1 cellular context compared by ENCODE assay signal in the genomic region with DNA sequence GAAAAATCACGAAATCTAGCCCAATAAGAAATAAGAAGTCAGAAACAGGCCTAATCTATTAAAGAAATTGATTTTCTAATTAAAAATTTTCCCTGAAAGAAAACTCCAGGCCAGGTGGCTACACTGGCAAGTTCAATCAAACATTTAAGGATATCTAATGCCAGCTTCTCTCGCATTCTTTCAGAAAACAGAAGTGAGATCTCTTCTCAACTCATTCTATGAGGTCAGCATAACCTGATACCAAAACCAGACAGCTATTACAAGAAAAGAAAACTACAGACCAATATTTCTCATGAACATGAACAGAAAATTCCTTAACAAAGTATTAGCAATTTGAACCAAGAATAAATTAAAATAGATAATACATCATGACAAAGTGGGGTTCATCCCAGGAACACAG.
A peak's percentile ranks its signal among the peaks of the same experiment; 100 is the strongest.
TF ChIP-seq lines count a peak whose summit lies in the region.

No MANE protein-coding gene starts in this region.

TF ChIP-seq in GM12878, 131 proteins besides CTCF, POLR2A, EP300 and RAD21 (continued from another document):
- TF ChIP-seq, protein P1, sequence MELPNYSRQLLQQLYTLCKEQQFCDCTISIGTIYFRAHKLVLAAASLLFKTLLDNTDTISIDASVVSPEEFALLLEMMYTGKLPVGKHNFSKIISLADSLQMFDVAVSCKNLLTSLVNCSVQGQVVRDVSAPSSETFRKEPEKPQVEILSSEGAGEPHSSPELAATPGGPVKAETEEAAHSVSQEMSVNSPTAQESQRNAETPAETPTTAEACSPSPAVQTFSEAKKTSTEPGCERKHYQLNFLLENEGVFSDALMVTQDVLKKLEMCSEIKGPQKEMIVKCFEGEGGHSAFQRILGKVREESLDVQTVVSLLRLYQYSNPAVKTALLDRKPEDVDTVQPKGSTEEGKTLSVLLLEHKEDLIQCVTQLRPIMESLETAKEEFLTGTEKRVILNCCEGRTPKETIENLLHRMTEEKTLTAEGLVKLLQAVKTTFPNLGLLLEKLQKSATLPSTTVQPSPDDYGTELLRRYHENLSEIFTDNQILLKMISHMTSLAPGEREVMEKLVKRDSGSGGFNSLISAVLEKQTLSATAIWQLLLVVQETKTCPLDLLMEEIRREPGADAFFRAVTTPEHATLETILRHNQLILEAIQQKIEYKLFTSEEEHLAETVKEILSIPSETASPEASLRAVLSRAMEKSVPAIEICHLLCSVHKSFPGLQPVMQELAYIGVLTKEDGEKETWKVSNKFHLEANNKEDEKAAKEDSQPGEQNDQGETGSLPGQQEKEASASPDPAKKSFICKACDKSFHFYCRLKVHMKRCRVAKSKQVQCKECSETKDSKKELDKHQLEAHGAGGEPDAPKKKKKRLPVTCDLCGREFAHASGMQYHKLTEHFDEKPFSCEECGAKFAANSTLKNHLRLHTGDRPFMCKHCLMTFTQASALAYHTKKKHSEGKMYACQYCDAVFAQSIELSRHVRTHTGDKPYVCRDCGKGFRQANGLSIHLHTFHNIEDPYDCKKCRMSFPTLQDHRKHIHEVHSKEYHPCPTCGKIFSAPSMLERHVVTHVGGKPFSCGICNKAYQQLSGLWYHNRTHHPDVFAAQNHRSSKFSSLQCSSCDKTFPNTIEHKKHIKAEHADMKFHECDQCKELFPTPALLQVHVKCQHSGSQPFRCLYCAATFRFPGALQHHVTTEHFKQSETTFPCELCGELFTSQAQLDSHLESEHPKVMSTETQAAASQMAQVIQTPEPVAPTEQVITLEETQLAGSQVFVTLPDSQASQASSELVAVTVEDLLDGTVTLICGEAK (IDR thresholded peaks at IDR 0.05; ENCODE audit: borderline replicate concordance), result 0 out of 2 replicates have a peak, but pooled peaks have one; percentile 32
- TF ChIP-seq IKZF2 (IDR thresholded peaks at IDR 0.05) (peak; percentile 63 to 71; a peak in 3 of 4 replicates), SPI1 (IDR thresholded peaks at IDR 0.05; ENCODE audit: borderline replicate concordance, insufficient read depth, low read depth, low read length) (peak; percentile 79), TCF3 (IDR thresholded peaks at IDR 0.05; ENCODE audit: borderline replicate concordance, insufficient read depth, low read depth, low read length) (no peak), IKZF1 (conservative IDR thresholded peaks at IDR 0.05) (0 out of 2 replicates have a peak, but pooled peaks have one; percentile 17), RUNX3 (IDR thresholded peaks at IDR 0.05; ENCODE audit: low read length) (peak; percentile 36; the same call in 1 of the 2 replicates), ATF7 (IDR thresholded peaks at IDR 0.05; ENCODE audit: low read depth) (peak; percentile 72), YBX1 (IDR thresholded peaks at IDR 0.05) (no peak)
- TF ChIP-seq, protein P2, sequence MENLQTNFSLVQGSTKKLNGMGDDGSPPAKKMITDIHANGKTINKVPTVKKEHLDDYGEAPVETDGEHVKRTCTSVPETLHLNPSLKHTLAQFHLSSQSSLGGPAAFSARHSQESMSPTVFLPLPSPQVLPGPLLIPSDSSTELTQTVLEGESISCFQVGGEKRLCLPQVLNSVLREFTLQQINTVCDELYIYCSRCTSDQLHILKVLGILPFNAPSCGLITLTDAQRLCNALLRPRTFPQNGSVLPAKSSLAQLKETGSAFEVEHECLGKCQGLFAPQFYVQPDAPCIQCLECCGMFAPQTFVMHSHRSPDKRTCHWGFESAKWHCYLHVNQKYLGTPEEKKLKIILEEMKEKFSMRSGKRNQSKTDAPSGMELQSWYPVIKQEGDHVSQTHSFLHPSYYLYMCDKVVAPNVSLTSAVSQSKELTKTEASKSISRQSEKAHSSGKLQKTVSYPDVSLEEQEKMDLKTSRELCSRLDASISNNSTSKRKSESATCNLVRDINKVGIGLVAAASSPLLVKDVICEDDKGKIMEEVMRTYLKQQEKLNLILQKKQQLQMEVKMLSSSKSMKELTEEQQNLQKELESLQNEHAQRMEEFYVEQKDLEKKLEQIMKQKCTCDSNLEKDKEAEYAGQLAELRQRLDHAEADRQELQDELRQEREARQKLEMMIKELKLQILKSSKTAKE (IDR thresholded peaks at IDR 0.05; ENCODE audit: low read depth, poor library complexity, severe bottlenecking), result peak; percentile 19
